Comparison of ENCODE assay signal across 8 cellular contexts in genomic region chr2:69755862-69756467, GRCh38. TPM values are rescaled to one million over a fixed set of nuclear protein-coding genes. Genes with fewer than 3 reads are reported as not detected.
DNase-seq lines count a peak whose midpoint lies in the region; ATAC-seq, FAIRE-seq and TF ChIP-seq lines count a peak whose summit lies in the region.

No MANE protein-coding gene starts in this region.

- CTCF ChIA-PET in Panc1 (lab: Charles Lee) = interaction anchor here (0.6 to 1.4 kb wide), 2 partner anchors 31 to 322 kb away, joined by 3 to 4 read pairs; no protein-coding TSS in a partner anchor

- 26 to 42% (median 28%) methylated on average over 2 of the region's 2 CpGs for WGBS in small intestine, 3 donors

- H3K4me3 ChIP-seq in Panc1 (ENCODE audit: low read depth in 2 of 2, low read length in 2 of 2) (no peak overlapping the region), fibroblast of pulmonary artery (replicated peaks; ENCODE audit: low read depth, low read length) (no peak overlapping the region), small intestine (ENCODE audit: low read depth in 1 of 2, low read length in 2 of 2) (no peak overlapping the region)

- ATAC-seq in GM21529 (IDR thresholded peaks at IDR 0.05; ENCODE audit: unreplicated experiment) = peak; percentile 69
- peak; percentile 81 for ATAC-seq in Panc1
- ATAC-seq in GM21576 (IDR thresholded peaks at IDR 0.05; ENCODE audit: unreplicated experiment) = no peak
- no peak for ATAC-seq in GM19351 (IDR thresholded peaks at IDR 0.05; ENCODE audit: unreplicated experiment)

- TF ChIP-seq CTCF in Panc1 (IDR thresholded peaks at IDR 0.05) (no peak), fibroblast of pulmonary artery (IDR thresholded peaks at IDR 0.05; ENCODE audit: low read length, missing control alignments) (no peak)

- FAIRE-seq in small intestine (lab: Jason Lieb, UNC) = no peak

- H3K27ac ChIP-seq in Panc1 (ENCODE audit: low read length) (peak overlapping the region; percentile 27; the same call in 1 of the 2 replicates), small intestine (ENCODE audit: low read depth in 1 of 2, low read length in 1 of 2) (peak overlapping the region in 1 of 2 donors; percentile 40)

- BruUV-seq in Panc1 (replicated peaks; lab: Mats Ljungman, UMichigan) = no TSS peak

- H3K9me3 ChIP-seq in Panc1 (ENCODE audit: control insufficient read depth, insufficient read depth, low read depth, low read length) (no peaks in the 10 kb centered on the region), small intestine (ENCODE audit: control insufficient read depth, low read depth) (no peaks in the 10 kb centered on the region)

- peaks cover 27% of the 10 kb centered on the region for H3K4me1 ChIP-seq in Panc1 (ENCODE audit: control insufficient read depth, insufficient read depth, low read length)
- H3K4me1 ChIP-seq in small intestine (ENCODE audit: control insufficient read depth in 2 of 2, insufficient read depth in 1 of 2, low read depth in 1 of 2, low read length in 1 of 2) = peaks cover 6 to 9% of the 10 kb centered on the region in 2 donors

- DNase-seq in Panc1 (ENCODE audit: low read depth, low spot score) (peak; percentile 63), fibroblast of pulmonary artery (ENCODE audit: low read depth) (peak; percentile 37), small intestine (peak; percentile 67), T-helper 9 cell (no peak), GOT3 (lab: John Stamatoyannopoulos, UW) (no peak)

- in situ Hi-C loops in Panc1 (cut with HindIII; ENCODE audit: low pct_unique_long_range_greater_than_20kb, low sequenced_read_pairs) = no loop called here

- intact Hi-C loops in Panc1 (cut with micrococcal nuclease; ENCODE audit: unreplicated experiment) = no loop called here

- POLR2A ChIA-PET in Panc1 (lab: Charles Lee) = no interaction called here

- H3K36me3 ChIP-seq in Panc1 (ENCODE audit: control insufficient read depth, insufficient read depth, low read length) = no peaks in the 10 kb centered on the region
- H3K36me3 ChIP-seq in small intestine (ENCODE audit: control insufficient read depth in 2 of 2, insufficient read depth in 2 of 2, low read length in 2 of 2) = peaks cover 3 to 5% of the 10 kb centered on the region in 2 donors

- no peaks in the 10 kb centered on the region for H3K27me3 ChIP-seq in Panc1 (ENCODE audit: control insufficient read depth, insufficient read depth, low read length)
- H3K27me3 ChIP-seq in small intestine (ENCODE audit: control insufficient read depth in 2 of 2, insufficient read depth in 2 of 2, low read length in 2 of 2) = no peaks in the 10 kb centered on the region

RNA-seq across cellular contexts. Expression of gene ANXA4, which starts 14.0 kb away (rescaled TPM):
- 183 TPM for total RNA-seq in Panc1 (2021; ENCODE audit: unreplicated experiment)
- 275 TPM for polyA plus RNA-seq in Panc1 (2012; ENCODE audit: insufficient read length)
- polyA plus RNA-seq in small intestine = 100 to 1,000 TPM; 289 to 317 (median 309) TPM

Comparison
In these comparisons a context has a peak if more than half of its experiments do, and no peak if none do; other contexts are left out.
1. ATAC-seq: peak in GM21529 (single experiment) and Panc1 (single experiment); none in GM21576 (single experiment) and GM19351 (single experiment).
2. DNase-seq: peak in Panc1 (single experiment), fibroblast of pulmonary artery (single experiment) and small intestine (single experiment); none in T-helper 9 cell (single experiment) and GOT3 (single experiment).